ENCODE assay signal across 10 cellular contexts in genomic region chr2:10078704-10079191, GRCh38. TPM values are rescaled to one million over a fixed set of nuclear protein-coding genes. Genes with fewer than 3 reads are reported as not detected.
DNase-seq lines count a peak whose midpoint lies in the region; ATAC-seq and TF ChIP-seq lines count a peak whose summit lies in the region.
"Had no signal": no experiment of that assay in that cellular context is flagged by ENCODE, and none has a peak within 500 bp of the region (broad histone marks: within the 10 kb centered on the region; RNA-seq: fewer than 3 reads in every experiment).

No MANE protein-coding gene starts in this region.

- H4K8ac ChIP-seq in trophoblast cell (ENCODE audit: low read depth, low read length): no peak overlapping the region

- peaks cover 51 to 79% of the 10 kb centered on the region in 2 donors for H3K27me3 Mint-ChIP-seq in CD8-positive, alpha-beta memory T cell
- peaks cover 80% of the 10 kb centered on the region for H3K27me3 Mint-ChIP-seq in T-helper 17 cell
- H3K27me3 Mint-ChIP-seq in glutamatergic neuron (ENCODE audit: unreplicated experiment): peaks cover 23% of the 10 kb centered on the region

- no peak for TF ChIP-seq POLR2A in gastroesophageal sphincter (IDR thresholded peaks at IDR 0.05)

- no peak for TF ChIP-seq CTCF in gastroesophageal sphincter (IDR thresholded peaks at IDR 0.05)
- no peak for TF ChIP-seq CTCF in glutamatergic neuron (IDR thresholded peaks at IDR 0.05; ENCODE audit: partially characterized antibody, unreplicated experiment)

- 0 to 21% methylated on average over 3 to 7 of the region's 8 CpGs for WGBS in gastroesophageal sphincter (ENCODE audit: low coverage in 1 of 2), 2 donors
- WGBS in trophoblast cell (ENCODE audit: extremely low coverage, insufficient coverage, insufficient read length): no CpG with 5 or more reads among the region's 8 CpGs

- ATAC-seq in T-helper 17 cell (peak; percentile 2), gastroesophageal sphincter (peak; percentile 34), GM21381 (IDR thresholded peaks at IDR 0.05; ENCODE audit: unreplicated experiment) (no peak)

- peaks cover 18% of the 10 kb centered on the region for H3K4me1 ChIP-seq in CD8-positive, alpha-beta memory T cell (ENCODE audit: insufficient read depth, low read length)
- H3K4me1 ChIP-seq in gastroesophageal sphincter (peaks cover 0 to 55% (median 5%) of the 10 kb centered on the region in 3 donors), trophoblast cell (ENCODE audit: control insufficient read depth in 1 of 2, insufficient read depth in 2 of 2, low read length in 2 of 2) (peaks cover 8 to 13% of the 10 kb centered on the region in 2 experiments)

- H2AK5ac ChIP-seq in trophoblast cell (ENCODE audit: low read length): no peak overlapping the region

- H3K14ac ChIP-seq in trophoblast cell (ENCODE audit: low read length): no peak overlapping the region

- TF ChIP-seq EP300 in gastroesophageal sphincter (IDR thresholded peaks at IDR 0.05): no peak

- no peak for DNase-seq in CD8-positive, alpha-beta memory T cell
- no peak for DNase-seq in T-helper 17 cell
- DNase-seq in trophoblast cell: no peak
- DNase-seq in NCI-H2029 (lab: John Stamatoyannopoulos, UW): no peak
- DNase-seq in activated CD8-positive, alpha-beta memory T cell treated with anti-CD3 and anti-CD28 coated beads, Interleukin-2, amount 50 U/mL, for 4 hours: no peak
- DNase-seq in glutamatergic neuron: no peak
- DNase-seq: KG1 had no signal

- peak overlapping the region; percentile 69 for H3K4me2 ChIP-seq in trophoblast cell (ENCODE audit: low read length)

- H3K36me3 ChIP-seq in CD8-positive, alpha-beta memory T cell (ENCODE audit: insufficient read depth, low read length): no peaks in the 10 kb centered on the region
- no peaks in the 10 kb centered on the region for H3K36me3 ChIP-seq in gastroesophageal sphincter
- H3K36me3 ChIP-seq in trophoblast cell (ENCODE audit: control insufficient read depth in 1 of 2, insufficient read depth in 2 of 2, low read length in 2 of 2): no peaks in the 10 kb centered on the region

- H3K9ac ChIP-seq in trophoblast cell (ENCODE audit: low read length): no peak overlapping the region

- no peak overlapping the region for H3K18ac ChIP-seq in trophoblast cell (ENCODE audit: low read length)

- POLR2A ChIA-PET in CD8-positive, alpha-beta memory T cell (lab: Charles Lee): no interaction called here

- H4K12ac ChIP-seq in trophoblast cell (ENCODE audit: low read depth, low read length): no peak overlapping the region

- peak overlapping the region; percentile 76 to 88 (median 84) for H3K4me3 Mint-ChIP-seq in CD8-positive, alpha-beta memory T cell
- H3K4me3 Mint-ChIP-seq in T-helper 17 cell (peak overlapping the region; percentile 86), glutamatergic neuron (ENCODE audit: unreplicated experiment) (no peak overlapping the region)

- no peak overlapping the region for H3K4me3 ChIP-seq in CD8-positive, alpha-beta memory T cell (ENCODE audit: low read length)
- H3K4me3 ChIP-seq in gastroesophageal sphincter (peak overlapping the region; percentile 79 to 83), trophoblast cell (ENCODE audit: low read depth, low read length) (no peak overlapping the region)

- H2AFZ ChIP-seq in trophoblast cell (ENCODE audit: insufficient read depth, low read length, poor library complexity): no peak overlapping the region

- no peak overlapping the region for H3K27ac ChIP-seq in CD8-positive, alpha-beta memory T cell (ENCODE audit: low read depth, low read length)
- H3K27ac ChIP-seq in gastroesophageal sphincter (peak overlapping the region; percentile 93 to 95 (median 95)), trophoblast cell (ENCODE audit: low read depth, low read length) (no peak overlapping the region)

- CTCF ChIA-PET in CD8-positive, alpha-beta memory T cell (lab: Charles Lee): interaction anchor here (1.0 to 4.1 kb wide), 3 partner anchors 14 to 356 kb away, joined by 3 to 20 read pairs (median 4); no protein-coding TSS in a partner anchor

- no peaks in the 10 kb centered on the region for H3K9me3 Mint-ChIP-seq in CD8-positive, alpha-beta memory T cell
- peaks cover 7% of the 10 kb centered on the region for H3K9me3 Mint-ChIP-seq in glutamatergic neuron (ENCODE audit: unreplicated experiment)

- H2BK5ac ChIP-seq in trophoblast cell (ENCODE audit: low read depth, low read length, poor library complexity): no peak overlapping the region

- H3K4me1 Mint-ChIP-seq in CD8-positive, alpha-beta memory T cell: peaks cover 10 to 23% (median 19%) of the 10 kb centered on the region in 3 donors
- H3K4me1 Mint-ChIP-seq in T-helper 17 cell: peaks cover 21% of the 10 kb centered on the region
- peaks cover 4% of the 10 kb centered on the region for H3K4me1 Mint-ChIP-seq in glutamatergic neuron (ENCODE audit: low read depth, unreplicated experiment)

- H3K36me3 Mint-ChIP-seq in CD8-positive, alpha-beta memory T cell: peaks cover 0 to 2% (median 0%) of the 10 kb centered on the region in 3 donors
- H3K36me3 Mint-ChIP-seq in T-helper 17 cell (ENCODE audit: low read depth) (peaks cover 5% of the 10 kb centered on the region), glutamatergic neuron (ENCODE audit: unreplicated experiment) (no peaks in the 10 kb centered on the region)

- H2BK120ac ChIP-seq in trophoblast cell (ENCODE audit: insufficient read depth, low read length, poor library complexity): no peak overlapping the region

- H3K23ac ChIP-seq in trophoblast cell (ENCODE audit: low read length): no peak overlapping the region

- no peak overlapping the region for H4K91ac ChIP-seq in trophoblast cell (ENCODE audit: low read depth, low read length)

- H3K4ac ChIP-seq in trophoblast cell (ENCODE audit: low read depth, low read length): no peak overlapping the region

- no peak overlapping the region for H2BK12ac ChIP-seq in trophoblast cell (ENCODE audit: low read length)

- peaks cover 3% of the 10 kb centered on the region for H3K79me1 ChIP-seq in trophoblast cell (ENCODE audit: low read length)

- peak overlapping the region in 2 of 8 donors; percentile 24 to 30 for H3K27ac Mint-ChIP-seq in CD8-positive, alpha-beta memory T cell
- H3K27ac Mint-ChIP-seq in T-helper 17 cell: peak overlapping the region; percentile 24
- no peak overlapping the region for H3K27ac Mint-ChIP-seq in glutamatergic neuron (ENCODE audit: unreplicated experiment)

- H3K79me2 ChIP-seq in trophoblast cell (ENCODE audit: control insufficient read depth, insufficient read depth, low read length, poor library complexity): peaks cover 2% of the 10 kb centered on the region

- no peaks in the 10 kb centered on the region for H3K9me3 ChIP-seq in CD8-positive, alpha-beta memory T cell (ENCODE audit: low read length)
- no peaks in the 10 kb centered on the region for H3K9me3 ChIP-seq in T-helper 17 cell (ENCODE audit: control insufficient read depth, low read length, poor library complexity, severe bottlenecking)
- H3K9me3 ChIP-seq in gastroesophageal sphincter: no peaks in the 10 kb centered on the region
- H3K9me3 ChIP-seq in trophoblast cell (ENCODE audit: insufficient read depth, low read depth, low read length): no peaks in the 10 kb centered on the region

- H3K27me3 ChIP-seq in CD8-positive, alpha-beta memory T cell (ENCODE audit: insufficient read depth, low read length, poor library complexity, severe bottlenecking): peaks cover 48% of the 10 kb centered on the region
- H3K27me3 ChIP-seq in gastroesophageal sphincter: peaks cover 7% of the 10 kb centered on the region
- H3K27me3 ChIP-seq in trophoblast cell (ENCODE audit: insufficient read depth, low read length): peaks cover 30% of the 10 kb centered on the region

RNA-seq across cellular contexts. Expression of gene CYS1, which starts 1.5 kb away (rescaled TPM):
- under 1 TPM; 0.09 to 0.20 TPM for total RNA-seq in CD8-positive, alpha-beta memory T cell
- polyA plus RNA-seq in CD8-positive, alpha-beta memory T cell: 0.07 TPM
- not detected for total RNA-seq in T-helper 17 cell
- total RNA-seq in gastroesophageal sphincter: 10 to 100 TPM in 3 of 4 donors, 1 to 10 TPM in 1; 8.6 to 50.7 (median 32.6) TPM
- 0.53 and 0.71 TPM in 2 replicates for polyA plus RNA-seq in trophoblast cell (2013)
- not detected for total RNA-seq in glutamatergic neuron (ENCODE audit: unreplicated experiment)
- total RNA-seq: lung microvascular endothelial cell had no signal

RNA-seq across cellular contexts. Expression of gene KLF11, which starts 35.4 kb away (rescaled TPM):
- 1 to 10 TPM; 5.8 to 7.5 TPM for total RNA-seq in CD8-positive, alpha-beta memory T cell
- polyA plus RNA-seq in CD8-positive, alpha-beta memory T cell: 6.6 TPM
- total RNA-seq in T-helper 17 cell: 10 to 100 TPM; 38.0 to 44.5 TPM
- total RNA-seq in gastroesophageal sphincter: 10 to 100 TPM; 20.1 to 57.2 (median 33.6) TPM
- polyA plus RNA-seq in trophoblast cell (2013): 4.4 and 4.5 TPM in 2 replicates
- 21.1 TPM for total RNA-seq in glutamatergic neuron (ENCODE audit: unreplicated experiment)

RNA-seq across cellular contexts. Expression of gene RRM2, which starts 43.8 kb away (rescaled TPM):
- 100 to 1,000 TPM; 425 to 427 TPM for total RNA-seq in CD8-positive, alpha-beta memory T cell
- polyA plus RNA-seq in CD8-positive, alpha-beta memory T cell: 1.4 TPM
- total RNA-seq in T-helper 17 cell (1 to 10 TPM in 1 of 2 donors, under 1 TPM in 1; 0.32 to 1.7 TPM), gastroesophageal sphincter (1 to 10 TPM in 3 of 4 donors, under 1 TPM in 1; 0.40 to 3.2 (median 2.0) TPM), glutamatergic neuron (ENCODE audit: unreplicated experiment) (21.2 TPM)
- 208 and 228 TPM in 2 replicates for polyA plus RNA-seq in trophoblast cell (2013)

Comparison
In these comparisons a context has a peak if more than half of its experiments do, and no peak if none do; other contexts are left out.
1. H3K27ac ChIP-seq: peak in gastroesophageal sphincter (4 of 4); none in CD8-positive, alpha-beta memory T cell (single experiment) and trophoblast cell (single experiment).
2. H3K4me3 ChIP-seq: peak in gastroesophageal sphincter (2 of 2); none in CD8-positive, alpha-beta memory T cell (single experiment) and trophoblast cell (single experiment).
3. RNA of gene RRM2, which starts 43.8 kb away (total RNA-seq): 425 to 427 TPM in CD8-positive, alpha-beta memory T cell; 21.2 TPM in glutamatergic neuron (single experiment), 0.40 to 3.2 TPM in gastroesophageal sphincter and 0.32 to 1.7 TPM in T-helper 17 cell; every median in the first group is over 10 times any median in the second.